9 cellular contexts compared by ENCODE assay signal in the genomic region with DNA sequence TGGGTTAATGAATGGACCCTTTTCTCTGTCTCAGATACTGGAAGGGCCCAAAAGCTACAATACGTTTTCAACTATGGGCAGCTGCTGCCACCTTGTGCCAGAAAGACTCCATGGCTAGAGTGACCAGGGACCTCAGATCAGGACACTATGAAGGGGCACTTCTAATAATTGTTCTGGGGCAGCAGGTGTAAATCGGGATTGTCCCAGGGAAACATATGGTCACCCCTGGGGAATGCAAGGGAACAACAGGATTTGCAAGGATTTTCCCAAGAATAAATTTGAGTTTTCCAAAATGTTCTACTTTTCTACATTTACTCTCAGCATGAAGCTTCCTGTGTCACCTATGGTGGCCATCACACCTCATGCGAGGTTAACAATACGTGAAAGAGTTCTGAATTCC. TPM values are rescaled to one million over a fixed set of nuclear protein-coding genes. Genes with fewer than 3 reads are reported as not detected.
A peak's percentile ranks its signal among the peaks of the same experiment; 100 is the strongest.
DNase-seq lines count a peak whose midpoint lies in the region; ATAC-seq and TF ChIP-seq lines count a peak whose summit lies in the region.
"Had no signal": no experiment of that assay in that cellular context is flagged by ENCODE, and none has a peak within 500 bp of the region (broad histone marks: within the 10 kb centered on the region; RNA-seq: fewer than 3 reads in every experiment).

No MANE protein-coding gene starts in this region.

- no peaks in the 10 kb centered on the region for H3K36me3 Mint-ChIP-seq in naive B cell

- no peak overlapping the region for H3K27ac ChIP-seq in DOHH2 (ENCODE audit: low read depth, low read length)

- no peak overlapping the region for H3K4me2 ChIP-seq in DOHH2 (ENCODE audit: low read length)

- peak; percentile 65 for TF ChIP-seq CTCF in DOHH2 (IDR thresholded peaks at IDR 0.05; ENCODE audit: low read depth, low read length, poor library complexity, severe bottlenecking)

- no peaks in the 10 kb centered on the region for H3F3A ChIP-seq in DOHH2 (ENCODE audit: control insufficient read depth, insufficient read depth)

- peak; percentile 25 to 34 for DNase-seq in NOMO-1 (lab: John Stamatoyannopoulos, UW; ENCODE audit: unreplicated experiment in 2 of 2)
- peak; percentile 5 for DNase-seq in activated CD8-positive, alpha-beta memory T cell treated with anti-CD3 and anti-CD28 coated beads, Interleukin-2, amount 50 U/mL, for 1 hour (ENCODE audit: extremely low read depth)
- peak; percentile 64 for DNase-seq in epidermal melanocyte (ENCODE audit: insufficient read length, low spot score)
- DNase-seq in naive B cell, result peak; percentile 60
- peak; percentile 18 for DNase-seq in stromal cell of bone marrow (ENCODE audit: low read depth)

- no peaks in the 10 kb centered on the region for H3K36me3 ChIP-seq in DOHH2 (ENCODE audit: control insufficient read depth, low read length)

- no peaks in the 10 kb centered on the region for H3K9me3 ChIP-seq in DOHH2 (ENCODE audit: control insufficient read depth, insufficient read depth, low read length)

- H3K4me3 Mint-ChIP-seq in naive B cell, result no peak overlapping the region
- H3K4me3 Mint-ChIP-seq: T-helper 1 cell treated with Interleukin-12 subunit alpha and Interleukin-12 subunit beta and Interleukin-4 antibody, amounts not matched to agents 30 μg/mL and 1 μg/mL, for 36 hours had no signal

- no peaks in the 10 kb centered on the region for H3K4me1 ChIP-seq in DOHH2 (ENCODE audit: control insufficient read depth, low read length)

- ATAC-seq in HG03442 (IDR thresholded peaks at IDR 0.05; ENCODE audit: unreplicated experiment) (peak; percentile 57), naive B cell (ENCODE audit: low read depth in 2 of 2) (peak; percentile 79 to 88), HG03457 (IDR thresholded peaks at IDR 0.05; ENCODE audit: unreplicated experiment) (no peak)

- H3K79me2 ChIP-seq in DOHH2 (ENCODE audit: control insufficient read depth, low read length), result no peaks in the 10 kb centered on the region

- H3K9me3 Mint-ChIP-seq in naive B cell, result no peaks in the 10 kb centered on the region
- H3K9me3 Mint-ChIP-seq: T-helper 1 cell treated with Interleukin-12 subunit alpha and Interleukin-12 subunit beta and Interleukin-4 antibody, amounts not matched to agents 30 μg/mL and 1 μg/mL, for 36 hours had no signal

- no peak overlapping the region for H3K27ac Mint-ChIP-seq in naive B cell
- H3K27ac Mint-ChIP-seq: T-helper 1 cell treated with Interleukin-12 subunit alpha and Interleukin-12 subunit beta and Interleukin-4 antibody, amounts not matched to agents 30 μg/mL and 1 μg/mL, for 36 hours had no signal

- no peaks in the 10 kb centered on the region for H3K9me2 ChIP-seq in DOHH2 (replicated peaks; ENCODE audit: control insufficient read depth, low read length)

- H4K20me1 ChIP-seq in DOHH2 (ENCODE audit: control insufficient read depth, insufficient read depth, low read depth, low read length), result no peaks in the 10 kb centered on the region

- no peak overlapping the region for H3K4me3 ChIP-seq in DOHH2 (ENCODE audit: low read length)

- H3K27me3 ChIP-seq in DOHH2 (ENCODE audit: control insufficient read depth, low read length), result peaks cover 20% of the 10 kb centered on the region

- H3K4me1 Mint-ChIP-seq in naive B cell, result peaks cover 0 to 3% (median 3%) of the 10 kb centered on the region in 3 donors

- peaks cover 9 to 26% (median 14%) of the 10 kb centered on the region in 3 donors for H3K27me3 Mint-ChIP-seq in naive B cell

RNA-seq across cellular contexts. Expression of gene FCAMR, which starts 12.0 kb away (rescaled TPM):
- not detected for polyA plus RNA-seq in naive B cell (ENCODE audit: low read depth in 6 of 6)

RNA-seq across cellular contexts. Expression of gene PIGR, which starts 36.0 kb away (rescaled TPM):
- polyA plus RNA-seq in naive B cell (ENCODE audit: low read depth in 6 of 6), result under 1 TPM; 0.05 to 0.84 (median 0.64) TPM

RNA-seq across cellular contexts. Expression of gene C1orf116, which starts 50.3 kb away (rescaled TPM):
- 1 to 10 TPM in 1 of 6 donors, under 1 TPM in 3, not detected in 2; 0.08 to 2.3 (median 0.12) TPM for polyA plus RNA-seq in naive B cell (ENCODE audit: low read depth in 6 of 6)

Comparison
In these comparisons a context has a peak if more than half of its experiments do, and no peak if none do; other contexts are left out.
1. DNase-seq: peak in every context shown above with its lines; median percentile 64 in epidermal melanocyte; 60 in naive B cell; 30 in NOMO-1; 18 in stromal cell of bone marrow; 5 in activated CD8-positive, alpha-beta memory T cell treated with anti-CD3 and anti-CD28 coated beads, Interleukin-2, amount 50 U/mL, for 1 hour.